ENCODE assay signal across 9 cellular contexts in the genomic region with DNA sequence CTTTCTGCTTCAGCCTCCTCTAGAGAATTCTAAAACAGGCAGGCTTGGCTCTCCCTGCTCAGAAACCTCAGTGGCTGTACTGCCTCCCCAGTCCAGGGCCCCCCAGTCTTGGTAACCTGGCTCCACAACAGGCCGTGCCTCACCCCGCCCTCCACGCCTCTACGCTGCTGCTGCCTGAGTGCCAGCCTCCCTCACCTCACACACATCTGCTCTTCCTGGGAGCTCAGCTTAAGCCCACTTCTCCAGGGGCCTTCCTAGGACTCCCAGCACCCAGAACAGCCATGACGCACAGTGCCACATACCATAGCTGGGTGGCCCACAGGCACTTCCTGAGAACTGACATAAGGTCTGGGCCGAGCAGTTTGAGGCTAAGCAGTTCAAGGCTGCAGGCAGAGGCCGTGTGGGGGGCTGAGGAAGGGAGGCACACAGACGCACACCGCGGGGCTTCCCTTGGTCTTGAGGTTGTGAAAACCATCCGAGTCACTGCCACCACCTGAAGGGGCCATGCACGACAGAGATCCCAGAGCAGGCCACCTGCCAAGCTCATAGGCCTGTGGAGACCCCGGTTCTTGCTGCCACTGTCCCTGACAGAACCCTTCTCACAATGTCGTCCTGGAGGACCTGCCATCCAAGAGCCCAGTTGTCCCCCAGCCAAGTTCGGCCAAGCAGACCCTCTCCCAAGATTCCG. TPM values are rescaled to one million over a fixed set of nuclear protein-coding genes. Genes with fewer than 3 reads are reported as not detected.
DNase-seq lines count a peak whose midpoint lies in the region; ATAC-seq and TF ChIP-seq lines count a peak whose summit lies in the region.
"Had no signal": no experiment of that assay in that cellular context is flagged by ENCODE, and none has a peak within 500 bp of the region (broad histone marks: within the 10 kb centered on the region; RNA-seq: fewer than 3 reads in every experiment).

No MANE protein-coding gene starts in this region.

- ATAC-seq in heart left ventricle, result peak; percentile 12 to 27 (median 18)

- H3K4me3 ChIP-seq in heart left ventricle, result no peak overlapping the region

- no peaks in the 10 kb centered on the region for H3K9me3 ChIP-seq in heart left ventricle
- H3K9me3 ChIP-seq: neutrophil had no signal

- WGBS in heart left ventricle, 4 donors, result 63 to 69% (median 66%) methylated on average over 9 to 16 of the region's 16 CpGs

- intact Hi-C loops in heart left ventricle (cut with DNase I), result loop anchor here in 6 of 10 donors (5.0 kb wide), 1 partner anchor 40 kb away; a partner anchor contains a TSS

- TF ChIP-seq CTCF in heart left ventricle (IDR thresholded peaks at IDR 0.05), result no peak

- no peaks in the 10 kb centered on the region for H3K27me3 ChIP-seq in heart left ventricle
- H3K27me3 ChIP-seq: neutrophil had no signal

- H3K27ac ChIP-seq in heart left ventricle, result peak overlapping the region in 10 of 12 donors; percentile 26 to 83 (median 53)
- H3K27ac ChIP-seq: neutrophil had no signal

- DNase-seq in Kasumi-1 (lab: John Stamatoyannopoulos, UW) (peak; percentile 84 to 88), heart left ventricle (peak in 4 of 5 donors; percentile 19 to 65 (median 40)), NCI-H1417 treated with DMSO at 0.1 percent for 48 hours (lab: John Stamatoyannopoulos, UW) (no peak), amygdala (lab: John Stamatoyannopoulos, UW) (no peak), DMS 273 treated with DMSO at 0.1 percent for 48 hours (lab: John Stamatoyannopoulos, UW) (no peak), germinal center (ENCODE audit: low spot score) (no peak)
- DNase-seq in activated effector memory CD4-positive, alpha-beta T cell treated with Interleukin-2 at 50 U/mL for 16 hours, result peak; percentile 33
- DNase-seq in stimulated activated CD8-positive, alpha-beta memory T cell treated with anti-CD3 and anti-CD28 coated beads, Interleukin-12 subunit alpha, Interleukin-12 subunit beta, amount 100 ng/mL, for 24 hours (ENCODE audit: extremely low read depth), result peak; percentile 7

- no peak for TF ChIP-seq POLR2A in heart left ventricle (IDR thresholded peaks at IDR 0.05)

- peaks cover 0 to 72% (median 48%) of the 10 kb centered on the region in 9 donors for H3K36me3 ChIP-seq in heart left ventricle

- peaks cover 0 to 75% (median 50%) of the 10 kb centered on the region in 12 donors for H3K4me1 ChIP-seq in heart left ventricle

RNA-seq across cellular contexts. Expression of a gene that starts 42.6 kb away (rescaled TPM):
- 100 to 1,000 TPM; 447 to 697 (median 546) TPM for total RNA-seq in heart left ventricle
- polyA plus RNA-seq in heart left ventricle, result 100 to 1,000 TPM; 473 to 738 TPM

Comparison
In these comparisons a context has a peak if more than half of its experiments do, and no peak if none do; other contexts are left out.
1. DNase-seq: peak in Kasumi-1 (2 of 2), activated effector memory CD4-positive, alpha-beta T cell treated with Interleukin-2 at 50 U/mL for 16 hours (single experiment), heart left ventricle (4 of 5) and stimulated activated CD8-positive, alpha-beta memory T cell treated with anti-CD3 and anti-CD28 coated beads, Interleukin-12 subunit alpha, Interleukin-12 subunit beta, amount 100 ng/mL, for 24 hours (single experiment); none in NCI-H1417 treated with DMSO at 0.1 percent for 48 hours (single experiment), amygdala (0 of 56), DMS 273 treated with DMSO at 0.1 percent for 48 hours (single experiment) and germinal center (single experiment).